Comparison of ENCODE assay signal across 9 cellular contexts in genomic region chr14:34722723-34723545, GRCh38. TPM values are rescaled to one million over a fixed set of nuclear protein-coding genes. Genes with fewer than 3 reads are reported as not detected.
A peak's percentile ranks its signal among the peaks of the same experiment; 100 is the strongest.
DNase-seq lines count a peak whose midpoint lies in the region; ATAC-seq and TF ChIP-seq lines count a peak whose summit lies in the region.
"Had no signal": no experiment of that assay in that cellular context is flagged by ENCODE, and none has a peak within 500 bp of the region (broad histone marks: within the 10 kb centered on the region; RNA-seq: fewer than 3 reads in every experiment).

No MANE protein-coding gene starts in this region.

- no peaks in the 10 kb centered on the region for H3K4me1 ChIP-seq in PC-9 (replicated peaks; ENCODE audit: insufficient read depth)
- peaks cover 7% of the 10 kb centered on the region for H3K4me1 ChIP-seq in adipocyte (ENCODE audit: control insufficient read depth, insufficient read depth, low read length)
- no peaks in the 10 kb centered on the region for H3K4me1 ChIP-seq in cardiac muscle cell (ENCODE audit: low read depth)

- H2AFZ ChIP-seq in PC-9 = 0 out of 2 replicates have a peak overlapping the region, but pooled peaks have one; percentile 39

- no peak overlapping the region for H3K27ac Mint-ChIP-seq in progenitor cell of endocrine pancreas
- H3K27ac Mint-ChIP-seq: stimulated activated naive CD8-positive, alpha-beta T cell treated with anti-CD3 and anti-CD28 coated beads, Interleukin-15, Interleukin-2, amounts not matched to agents 100 ng/mL and 50 ng/mL, for 24 hours had no signal

- no peak for ATAC-seq in HG03432 (IDR thresholded peaks at IDR 0.05; ENCODE audit: unreplicated experiment)

- TF ChIP-seq CTCF in PC-9 (conservative IDR thresholded peaks at IDR 0.05) (peak; percentile 80), cardiac muscle cell (IDR thresholded peaks at IDR 0.05; ENCODE audit: low read depth, low read length) (peak; percentile 77), progenitor cell of endocrine pancreas (IDR thresholded peaks at IDR 0.05; ENCODE audit: unreplicated experiment) (peak; percentile 80)

- H3K9me2 ChIP-seq in PC-9 (ENCODE audit: insufficient read depth) = no peaks in the 10 kb centered on the region

- H3K4me1 Mint-ChIP-seq in progenitor cell of endocrine pancreas (ENCODE audit: low read depth) = no peaks in the 10 kb centered on the region

- H3K9ac ChIP-seq in adipocyte (ENCODE audit: low read length) = peak overlapping the region; percentile 11

- H3K27me3 ChIP-seq in PC-9 (ENCODE audit: insufficient read depth, low read depth) (no peaks in the 10 kb centered on the region), adipocyte (replicated peaks; ENCODE audit: control insufficient read depth, insufficient read depth, low read length) (no peaks in the 10 kb centered on the region), cardiac muscle cell (no peaks in the 10 kb centered on the region)

- H3K36me3 Mint-ChIP-seq in progenitor cell of endocrine pancreas (ENCODE audit: insufficient read depth) = no peaks in the 10 kb centered on the region

- H3F3A ChIP-seq in PC-9 (ENCODE audit: insufficient read depth, low read depth) = no peaks in the 10 kb centered on the region

- peak overlapping the region; percentile 59 for H3K4me2 ChIP-seq in PC-9

- no peaks in the 10 kb centered on the region for H3K9me3 ChIP-seq in PC-9 (ENCODE audit: insufficient read depth, low read depth)
- no peaks in the 10 kb centered on the region for H3K9me3 ChIP-seq in adipocyte (ENCODE audit: control insufficient read depth, low read length)
- H3K9me3 ChIP-seq in cardiac muscle cell (ENCODE audit: low read depth) = no peaks in the 10 kb centered on the region

- intact Hi-C loops in PC-9 (cut with micrococcal nuclease; ENCODE audit: unreplicated experiment) = loop anchor here (2.0 kb wide), 1 partner anchor 50 kb away; no protein-coding TSS in a partner anchor

- H3K4me3 ChIP-seq in PC-9 (no peak overlapping the region), adipocyte (ENCODE audit: low read length) (no peak overlapping the region), cardiac muscle cell (no peak overlapping the region)

- H3K36me3 ChIP-seq in PC-9 (ENCODE audit: low read depth) (no peaks in the 10 kb centered on the region), adipocyte (ENCODE audit: control insufficient read depth, insufficient read depth, low read length, severe bottlenecking) (no peaks in the 10 kb centered on the region), cardiac muscle cell (no peaks in the 10 kb centered on the region)

- POLR2A ChIA-PET in PC-9 (lab: Charles Lee; ENCODE audit: unreplicated experiment) = interaction anchor here (0.6 kb wide), 3 partner anchors 40 to 72 kb away, joined by 3 to 5 read pairs (median 3); no protein-coding TSS in a partner anchor

- peaks cover 2% of the 10 kb centered on the region for H3K27me3 Mint-ChIP-seq in progenitor cell of endocrine pancreas
- H3K27me3 Mint-ChIP-seq: stimulated activated naive CD8-positive, alpha-beta T cell treated with anti-CD3 and anti-CD28 coated beads, Interleukin-15, Interleukin-2, amounts not matched to agents 100 ng/mL and 50 ng/mL, for 24 hours had no signal

- H3K79me2 ChIP-seq in PC-9 (ENCODE audit: low read depth) = no peaks in the 10 kb centered on the region

- peak; percentile 85 for DNase-seq in DMS114 treated with DMSO at 0.1 percent for 48 hours (lab: John Stamatoyannopoulos, UW; ENCODE audit: unreplicated experiment)
- DNase-seq in HuH-7.5 (ENCODE audit: low spot score) = peak; percentile 53
- DNase-seq in PC-9 = peak in 1 of 2 experiments; percentile 39
- peak; percentile 80 for DNase-seq in adipocyte (ENCODE audit: low read depth)
- DNase-seq in cardiac muscle cell (ENCODE audit: low read depth in 1 of 2, low spot score in 1 of 2) = peak; percentile 52 to 73
- DNase-seq in progenitor cell of endocrine pancreas (ENCODE audit: low spot score, unreplicated experiment) = no peak
- no peak for DNase-seq in GF-D8 (lab: John Stamatoyannopoulos, UW)

- CTCF ChIA-PET in PC-9 (lab: Charles Lee) = interaction anchor here (0.6 to 1.3 kb wide), 8 partner anchors 10 to 1019 kb away, joined by 3 to 6 read pairs (median 4); no protein-coding TSS in a partner anchor

- no TSS peak for BruUV-seq in PC-9 (replicated peaks; lab: Mats Ljungman, UMichigan)

- no peak overlapping the region for H3K4me3 Mint-ChIP-seq in progenitor cell of endocrine pancreas (ENCODE audit: low read depth)
- H3K4me3 Mint-ChIP-seq: stimulated activated naive CD8-positive, alpha-beta T cell treated with anti-CD3 and anti-CD28 coated beads, Interleukin-15, Interleukin-2, amounts not matched to agents 100 ng/mL and 50 ng/mL, for 24 hours had no signal

- no peaks in the 10 kb centered on the region for H3K9me3 Mint-ChIP-seq in progenitor cell of endocrine pancreas (ENCODE audit: low read depth)
- H3K9me3 Mint-ChIP-seq: stimulated activated naive CD8-positive, alpha-beta T cell treated with anti-CD3 and anti-CD28 coated beads, Interleukin-15, Interleukin-2, amounts not matched to agents 100 ng/mL and 50 ng/mL, for 24 hours had no signal

- H3K27ac ChIP-seq in PC-9 (no peak overlapping the region), cardiac muscle cell (no peak overlapping the region)

- no peaks in the 10 kb centered on the region for H4K20me1 ChIP-seq in PC-9 (ENCODE audit: insufficient read depth)

RNA-seq across cellular contexts. Expression of gene CFL2, which starts 8.5 kb away (rescaled TPM):
- total RNA-seq in PC-9 (2021) (18.5 and 30.5 TPM in 2 replicates), cardiac muscle cell (37.5 and 73.1 TPM in 2 replicates), progenitor cell of endocrine pancreas (17.4 and 19.6 TPM in 2 replicates)
- 143 and 186 TPM in 2 replicates for polyA plus RNA-seq in cardiac muscle cell

Comparison
In these comparisons a context has a peak if more than half of its experiments do, and no peak if none do; other contexts are left out.
1. DNase-seq: peak in DMS114 treated with DMSO at 0.1 percent for 48 hours (single experiment), HuH-7.5 (single experiment), adipocyte (single experiment) and cardiac muscle cell (2 of 2); none in progenitor cell of endocrine pancreas (single experiment) and GF-D8 (single experiment).
2. Peak in every context shown above with its lines, with median percentiles within 50 percentile points of each other: CTCF ChIP-seq.